ENCODE assay signal across 19 cellular contexts in genomic region chr3:160945346-160945745, GRCh38.
DNase-seq lines count a peak whose midpoint lies in the region; ATAC-seq and TF ChIP-seq lines count a peak whose summit lies in the region.
"Had no signal": no experiment of that assay in that cellular context is flagged by ENCODE, and none has a peak within 500 bp of the region (broad histone marks: within the 10 kb centered on the region; RNA-seq: fewer than 3 reads in every experiment).

No MANE protein-coding gene starts in this region.

- no peak overlapping the region for H2BK15ac ChIP-seq in mesendoderm (replicated peaks; ENCODE audit: low read depth)

- peaks cover 17% of the 10 kb centered on the region for H3K4me1 Mint-ChIP-seq in Calu3 (ENCODE audit: low read depth, unreplicated experiment)
- H3K4me1 Mint-ChIP-seq: H9 had no signal

- CTCF ChIA-PET in Calu3 (lab: Charles Lee), result interaction anchor here (0.8 kb wide), 1 partner anchor 260 kb away, joined by 3 read pairs; no protein-coding TSS in a partner anchor

- H3K23ac ChIP-seq in mesendoderm (ENCODE audit: low read length), result no peak overlapping the region

- DNase-seq in Calu3 (peak; percentile 8), HT-29 (ENCODE audit: low spot score) (peak; percentile 20), mesendoderm (no peak), Ammon's horn (ENCODE audit: low spot score) (no peak), T-helper 9 cell (no peak)
- DNase-seq: Caco-2; CD4-positive, CD25-positive, alpha-beta regulatory T cell; CD8-positive, alpha-beta T cell; DMS53; DMS79 treated with DMSO at 0.1 percent for 48 hours; GF-D8; GM23248; H9; HFFc6 had no signal

- H2BK5ac ChIP-seq in mesendoderm (ENCODE audit: low read length), result no peak overlapping the region

- no peak overlapping the region for H3K4me2 ChIP-seq in mesendoderm (ENCODE audit: low read length)
- H3K4me2 ChIP-seq: BLaER1 had no signal

- H3K4me1 ChIP-seq in mesendoderm (ENCODE audit: control insufficient read depth, low read depth, low read length), result no peaks in the 10 kb centered on the region
- H3K4me1 ChIP-seq: BLaER1, Caco-2 had no signal

- no peaks in the 10 kb centered on the region for H3K27me3 ChIP-seq in mesendoderm (ENCODE audit: insufficient read depth, low read length, poor library complexity)
- H3K27me3 ChIP-seq: BLaER1 had no signal

- H3K9me3 Mint-ChIP-seq in Calu3 (ENCODE audit: low read depth, unreplicated experiment), result no peaks in the 10 kb centered on the region
- H3K9me3 Mint-ChIP-seq: CD4-positive, CD25-positive, alpha-beta regulatory T cell; CD8-positive, alpha-beta T cell; HFFc6 had no signal

- H3K4ac ChIP-seq in mesendoderm (ENCODE audit: low read depth, low read length), result no peak overlapping the region

- no peak overlapping the region for H3K27ac ChIP-seq in mesendoderm (ENCODE audit: low read depth, low read length)
- H3K27ac ChIP-seq: BLaER1, C4-2B, GM23248 had no signal

- H3K56ac ChIP-seq in mesendoderm (ENCODE audit: low read length), result no peak overlapping the region

- no peak overlapping the region for H4K5ac ChIP-seq in mesendoderm (ENCODE audit: low read length)

- no TSS peak for BruUV-seq in Calu3 (replicated peaks; lab: Mats Ljungman, UMichigan)

- no peaks in the 10 kb centered on the region for H3K79me2 ChIP-seq in mesendoderm (ENCODE audit: control insufficient read depth, insufficient read depth, low read length)

- no peak for ATAC-seq in GM21515 (IDR thresholded peaks at IDR 0.05; ENCODE audit: unreplicated experiment)
- ATAC-seq: CD8-positive, alpha-beta T cell; HCT116 had no signal

- H3K36me3 Mint-ChIP-seq in Calu3 (ENCODE audit: insufficient read depth, unreplicated experiment), result no peaks in the 10 kb centered on the region
- H3K36me3 Mint-ChIP-seq: CD4-positive, CD25-positive, alpha-beta regulatory T cell; CD8-positive, alpha-beta T cell had no signal

- no peaks in the 10 kb centered on the region for H3K27me3 Mint-ChIP-seq in Calu3 (ENCODE audit: unreplicated experiment)
- H3K27me3 Mint-ChIP-seq: B cell had no signal

- WGBS in mesendoderm (ENCODE audit: extremely low coverage, insufficient coverage, low lambda C conversion rate), result no CpG with 5 or more reads among the region's 2 CpGs

- H3K4me3 ChIP-seq in mesendoderm (ENCODE audit: low read length), result no peak overlapping the region
- H3K4me3 ChIP-seq: BLaER1, GM23248 had no signal

- no peak overlapping the region for H3K27ac Mint-ChIP-seq in Calu3 (ENCODE audit: unreplicated experiment)
- H3K27ac Mint-ChIP-seq: B cell; CD4-positive, CD25-positive, alpha-beta regulatory T cell; CD8-positive, alpha-beta T cell; H9; HFFc6 had no signal

- no peak overlapping the region for H3K9ac ChIP-seq in mesendoderm (ENCODE audit: low read length)
- H3K9ac ChIP-seq: BLaER1, GM23248 had no signal

- no peak overlapping the region for H2BK120ac ChIP-seq in mesendoderm (ENCODE audit: low read depth, low read length)

- H3K79me1 ChIP-seq in mesendoderm (ENCODE audit: low read length), result no peaks in the 10 kb centered on the region

- H3K36me3 ChIP-seq in mesendoderm (ENCODE audit: control insufficient read depth, insufficient read depth, low read length), result no peaks in the 10 kb centered on the region

- H3K4me3 Mint-ChIP-seq in Calu3 (ENCODE audit: low read depth, unreplicated experiment), result no peak overlapping the region
- H3K4me3 Mint-ChIP-seq: B cell; CD4-positive, CD25-positive, alpha-beta regulatory T cell; CD8-positive, alpha-beta T cell; H9; HFFc6 had no signal

- intact Hi-C loops in Calu3 (cut with micrococcal nuclease; ENCODE audit: unreplicated experiment), result loop anchor here (10.0 kb wide), 2 partner anchors 461 to 501 kb away; partner anchors contain the start of gene TRIM59

- H4K8ac ChIP-seq in mesendoderm (ENCODE audit: low read depth, low read length), result peak overlapping the region; percentile 28

- H2AK5ac ChIP-seq in mesendoderm (ENCODE audit: low read length), result no peak overlapping the region

- H3K18ac ChIP-seq in mesendoderm (ENCODE audit: low read length), result no peak overlapping the region

- TF ChIP-seq CTCF in Calu3 (IDR thresholded peaks at IDR 0.05; ENCODE audit: unreplicated experiment), result no peak

Comparison
In these comparisons a context has a peak if more than half of its experiments do, and no peak if none do; other contexts are left out.
1. DNase-seq: peak in Calu3 (single experiment) and HT-29 (single experiment); none in mesendoderm (single experiment), Ammon's horn (single experiment) and T-helper 9 cell (single experiment).